Comparison of ENCODE assay signal across 19 cellular contexts in genomic region chr12:49806321-49806813, GRCh38. TPM values are rescaled to one million over a fixed set of nuclear protein-coding genes. Genes with fewer than 3 reads are reported as not detected.
A peak's percentile ranks its signal among the peaks of the same experiment; 100 is the strongest.
DNase-seq lines count a peak whose midpoint lies in the region; ATAC-seq lines count a peak whose summit lies in the region.
"Had no signal": no experiment of that assay in that cellular context is flagged by ENCODE, and none has a peak within 500 bp of the region (broad histone marks: within the 10 kb centered on the region; RNA-seq: fewer than 3 reads in every experiment).

No MANE protein-coding gene starts in this region.

- DNase-seq in activated CD8-positive, alpha-beta memory T cell treated with anti-CD3 and anti-CD28 coated beads, Interleukin-2, amount 10 ng/mL, durations not matched to agents 7 days and 5 days = no peak
- no peak for DNase-seq in activated CD8-positive, alpha-beta memory T cell treated with anti-CD3 and anti-CD28 coated beads for 24 hours
- no peak for DNase-seq in adipocyte (ENCODE audit: low read depth)
- DNase-seq in mesenteric fat pad (ENCODE audit: low spot score) = peak; percentile 80
- no peak for DNase-seq in activated naive CD4-positive, alpha-beta T cell treated with Interleukin-2 at 50 U/mL for 16 hours
- DNase-seq in occipital lobe (lab: John Stamatoyannopoulos, UW) = no peak
- DNase-seq: 8988T, COR-L47, DMS 273 treated with DMSO at 0.1 percent for 48 hours, GDM1, MM.1S, NCI-H1092 treated with DMSO at 0.1 percent for 48 hours, NCI-H146, NCI-H2029 treated with DMSO at 0.1 percent for 48 hours had no signal

- H3K9me3 Mint-ChIP-seq in activated CD8-positive, alpha-beta memory T cell treated with anti-CD3 and anti-CD28 coated beads, Interleukin-2, amount 10 ng/mL, durations not matched to agents 7 days and 5 days (ENCODE audit: low read depth) = no peaks in the 10 kb centered on the region
- H3K9me3 Mint-ChIP-seq: GM23338 had no signal

- no peak overlapping the region for H3K4me3 ChIP-seq in adipocyte (ENCODE audit: low read length)
- H3K4me3 ChIP-seq in subcutaneous abdominal adipose tissue (ENCODE audit: low read depth in 1 of 5, low read length in 5 of 5) = no peak overlapping the region
- H3K4me3 ChIP-seq: GM23338 had no signal

- peak overlapping the region; percentile 6 for H3K9ac ChIP-seq in adipocyte (ENCODE audit: low read length)
- peak overlapping the region in 2 of 5 donors; percentile 28 to 50 for H3K9ac ChIP-seq in subcutaneous abdominal adipose tissue (ENCODE audit: low read length in 5 of 5)

- no peaks in the 10 kb centered on the region for H3K9me3 ChIP-seq in adipocyte (ENCODE audit: control insufficient read depth, low read length)
- H3K9me3 ChIP-seq in subcutaneous abdominal adipose tissue (ENCODE audit: control insufficient read depth in 5 of 5, low read length in 5 of 5) = no peaks in the 10 kb centered on the region

- peak overlapping the region; percentile 54 for H3K27ac ChIP-seq in subcutaneous abdominal adipose tissue (ENCODE audit: low read depth, low read length)

- no peaks in the 10 kb centered on the region for H3K36me3 Mint-ChIP-seq in activated CD8-positive, alpha-beta memory T cell treated with anti-CD3 and anti-CD28 coated beads, Interleukin-2, amount 10 ng/mL, durations not matched to agents 7 days and 5 days

- H3K36me3 ChIP-seq in adipocyte (ENCODE audit: control insufficient read depth, insufficient read depth, low read length, severe bottlenecking) (peaks cover 52% of the 10 kb centered on the region), subcutaneous abdominal adipose tissue (ENCODE audit: control insufficient read depth in 5 of 5, insufficient read depth in 5 of 5, low read length in 5 of 5) (peaks cover 0 to 47% (median 43%) of the 10 kb centered on the region in 5 donors)

- H3K4me1 ChIP-seq in adipocyte (ENCODE audit: control insufficient read depth, insufficient read depth, low read length) (peaks cover 38% of the 10 kb centered on the region), subcutaneous abdominal adipose tissue (ENCODE audit: control insufficient read depth in 5 of 5, insufficient read depth in 5 of 5, low read length in 5 of 5) (peaks cover 5 to 65% (median 57%) of the 10 kb centered on the region in 5 donors)

- CTCF ChIA-PET in activated CD8-positive, alpha-beta memory T cell treated with anti-CD3 and anti-CD28 coated beads, Interleukin-2, amount 10 ng/mL, durations not matched to agents 7 days and 5 days (lab: Charles Lee) = no interaction called here

- no peaks in the 10 kb centered on the region for H3K27me3 Mint-ChIP-seq in activated CD8-positive, alpha-beta memory T cell treated with anti-CD3 and anti-CD28 coated beads, Interleukin-2, amount 10 ng/mL, durations not matched to agents 7 days and 5 days

- ATAC-seq in activated CD8-positive, alpha-beta memory T cell treated with anti-CD3 and anti-CD28 coated beads, Interleukin-2, amount 10 ng/mL, durations not matched to agents 7 days and 5 days = peak; percentile 16
- no peak for ATAC-seq in GM21526 (IDR thresholded peaks at IDR 0.05; ENCODE audit: low FRiP score, unreplicated experiment)
- ATAC-seq: GM23338, HCT116, Panc1 had no signal

- H3K4me1 Mint-ChIP-seq in activated CD8-positive, alpha-beta memory T cell treated with anti-CD3 and anti-CD28 coated beads, Interleukin-2, amount 10 ng/mL, durations not matched to agents 7 days and 5 days = no peaks in the 10 kb centered on the region

- no peaks in the 10 kb centered on the region for H3K27me3 ChIP-seq in adipocyte (replicated peaks; ENCODE audit: control insufficient read depth, insufficient read depth, low read length)
- H3K27me3 ChIP-seq in subcutaneous abdominal adipose tissue (ENCODE audit: control insufficient read depth in 5 of 5, insufficient read depth in 4 of 5, low read length in 5 of 5) = no peaks in the 10 kb centered on the region

- H3K4me3 Mint-ChIP-seq in activated CD8-positive, alpha-beta memory T cell treated with anti-CD3 and anti-CD28 coated beads, Interleukin-2, amount 10 ng/mL, durations not matched to agents 7 days and 5 days = no peak overlapping the region
- H3K4me3 Mint-ChIP-seq: GM23338 had no signal

- H3K27ac Mint-ChIP-seq in activated CD8-positive, alpha-beta memory T cell treated with anti-CD3 and anti-CD28 coated beads, Interleukin-2, amount 10 ng/mL, durations not matched to agents 7 days and 5 days = no peak overlapping the region
- H3K27ac Mint-ChIP-seq: GM23338 had no signal

RNA-seq across cellular contexts. Expression of gene NCKAP5L, which starts 21.8 kb away (rescaled TPM):
- total RNA-seq in activated CD8-positive, alpha-beta memory T cell treated with anti-CD3 and anti-CD28 coated beads, Interleukin-2, amount 10 ng/mL, durations not matched to agents 7 days and 5 days = 1 to 10 TPM; 1.1 to 1.4 TPM
- total RNA-seq in mesenteric fat pad (44.3 TPM), occipital lobe (10.3 TPM)

RNA-seq across cellular contexts. Expression of gene BCDIN3D, which starts 36.5 kb away (rescaled TPM):
- total RNA-seq in activated CD8-positive, alpha-beta memory T cell treated with anti-CD3 and anti-CD28 coated beads, Interleukin-2, amount 10 ng/mL, durations not matched to agents 7 days and 5 days = 1 to 10 TPM; 8.2 to 8.3 TPM
- total RNA-seq in mesenteric fat pad (3.0 TPM), occipital lobe (7.2 TPM)
